In the genomic region with DNA sequence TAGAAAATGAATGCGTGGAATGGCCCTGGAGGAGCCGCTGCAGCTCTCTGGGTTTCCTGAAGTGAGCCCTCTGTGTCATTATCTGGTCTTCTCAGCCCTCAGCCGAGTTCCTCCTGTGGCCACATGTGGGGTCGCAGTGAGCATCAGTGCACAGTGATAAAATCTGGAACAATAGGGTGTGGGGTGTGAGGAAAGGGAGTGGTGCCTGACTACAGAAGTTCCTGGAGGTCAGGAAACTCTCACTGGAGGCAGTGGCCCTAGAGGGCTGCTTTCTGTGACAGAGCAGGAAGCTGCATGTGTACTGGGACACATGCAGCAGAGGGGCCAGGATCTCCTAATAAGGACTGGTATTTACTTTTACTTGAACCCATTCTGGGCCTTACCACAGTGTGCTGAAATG, we compare ENCODE assay signal across 8 cellular contexts.
DNase-seq lines count a peak whose midpoint lies in the region; FAIRE-seq and TF ChIP-seq lines count a peak whose summit lies in the region.
"Not testable (repeated sequence)": the region's sequence is repeated elsewhere in the genome, so short reads cannot be mapped to it uniquely, and the experiment has no call there.

No MANE protein-coding gene starts in this region.

- H3K27ac Mint-ChIP-seq in activated naive CD4-positive, alpha-beta T cell treated with anti-CD3 and anti-CD28 coated beads, Interleukin-2, amount 10 ng/mL, durations not matched to agents 7 days and 5 days = peak overlapping the region; percentile 82

- not testable (repeated sequence) for H3K27me3 ChIP-seq in ACC112 (ENCODE audit: insufficient read depth, low read length)

- H3K36me3 Mint-ChIP-seq in activated naive CD4-positive, alpha-beta T cell treated with anti-CD3 and anti-CD28 coated beads, Interleukin-2, amount 10 ng/mL, durations not matched to agents 7 days and 5 days = not testable (repeated sequence)

- peak overlapping the region; percentile 59 for H3K27ac ChIP-seq in ACC112 (ENCODE audit: low read depth, low read length)

- CTCF ChIA-PET in activated naive CD4-positive, alpha-beta T cell treated with anti-CD3 and anti-CD28 coated beads, Interleukin-2, amount 10 ng/mL, durations not matched to agents 7 days and 5 days (lab: Charles Lee) = not testable (repeated sequence)

- DNase-seq in HS-5 (ENCODE audit: low read depth) (peak; percentile 30), RCC 7860 (ENCODE audit: low spot score) (peak; percentile 87), choroid plexus epithelial cell (ENCODE audit: low read depth) (peak; percentile 19), foreskin fibroblast (peak; percentile 80 to 83), kidney tubule cell (ENCODE audit: low spot score) (peak; percentile 83), renal cortical epithelial cell (ENCODE audit: low read depth) (peak; percentile 46)
- DNase-seq in activated naive CD4-positive, alpha-beta T cell treated with anti-CD3 and anti-CD28 coated beads, Interleukin-2, amount 10 ng/mL, durations not matched to agents 7 days and 5 days = peak; percentile 32

- FAIRE-seq in RCC 7860 (lab: Jason Lieb, UNC) = peak; percentile 65

- H3K4me1 Mint-ChIP-seq in activated naive CD4-positive, alpha-beta T cell treated with anti-CD3 and anti-CD28 coated beads, Interleukin-2, amount 10 ng/mL, durations not matched to agents 7 days and 5 days = peaks cover 32% of the 10 kb centered on the region

- H3K4me1 ChIP-seq in ACC112 (ENCODE audit: control insufficient read depth, insufficient read depth, low read length, unreplicated experiment) = not testable (repeated sequence)

- H3K4me3 Mint-ChIP-seq in activated naive CD4-positive, alpha-beta T cell treated with anti-CD3 and anti-CD28 coated beads, Interleukin-2, amount 10 ng/mL, durations not matched to agents 7 days and 5 days = not testable (repeated sequence)

- not testable (repeated sequence) for H2AFZ ChIP-seq in ACC112 (ENCODE audit: low read length, unreplicated experiment)

- not testable (repeated sequence) for H3K27me3 Mint-ChIP-seq in activated naive CD4-positive, alpha-beta T cell treated with anti-CD3 and anti-CD28 coated beads, Interleukin-2, amount 10 ng/mL, durations not matched to agents 7 days and 5 days

- not testable (repeated sequence) for H3K9me3 Mint-ChIP-seq in activated naive CD4-positive, alpha-beta T cell treated with anti-CD3 and anti-CD28 coated beads, Interleukin-2, amount 10 ng/mL, durations not matched to agents 7 days and 5 days

- H3K4me3 ChIP-seq in ACC112 (ENCODE audit: low read depth, low read length); choroid plexus epithelial cell (ENCODE audit: low read depth, low read length); foreskin fibroblast (ENCODE audit: low read depth in 1 of 2, low read length in 2 of 2): not testable (repeated sequence)

- H3K79me2 ChIP-seq in ACC112 (ENCODE audit: control insufficient read depth, insufficient read depth, low read length, unreplicated experiment) = not testable (repeated sequence)

- not testable (repeated sequence) for H3K36me3 ChIP-seq in ACC112 (ENCODE audit: insufficient read depth, low read length)

- TF ChIP-seq CTCF in choroid plexus epithelial cell (conservative IDR thresholded peaks at IDR 0.05; ENCODE audit: low read depth, low read length); foreskin fibroblast (IDR thresholded peaks at IDR 0.05; ENCODE audit: low read depth, low read length): not testable (repeated sequence)

Comparison
In these comparisons a context has a peak if more than half of its experiments do, and no peak if none do; other contexts are left out.
1. DNase-seq: peak in every context shown above with its lines; median percentile 87 in RCC 7860; 83 in kidney tubule cell; 82 in foreskin fibroblast; 46 in renal cortical epithelial cell; 32 in activated naive CD4-positive, alpha-beta T cell treated with anti-CD3 and anti-CD28 coated beads, Interleukin-2, amount 10 ng/mL, durations not matched to agents 7 days and 5 days; 30 in HS-5; 19 in choroid plexus epithelial cell.